8 cellular contexts compared by ENCODE assay signal in the genomic region with DNA sequence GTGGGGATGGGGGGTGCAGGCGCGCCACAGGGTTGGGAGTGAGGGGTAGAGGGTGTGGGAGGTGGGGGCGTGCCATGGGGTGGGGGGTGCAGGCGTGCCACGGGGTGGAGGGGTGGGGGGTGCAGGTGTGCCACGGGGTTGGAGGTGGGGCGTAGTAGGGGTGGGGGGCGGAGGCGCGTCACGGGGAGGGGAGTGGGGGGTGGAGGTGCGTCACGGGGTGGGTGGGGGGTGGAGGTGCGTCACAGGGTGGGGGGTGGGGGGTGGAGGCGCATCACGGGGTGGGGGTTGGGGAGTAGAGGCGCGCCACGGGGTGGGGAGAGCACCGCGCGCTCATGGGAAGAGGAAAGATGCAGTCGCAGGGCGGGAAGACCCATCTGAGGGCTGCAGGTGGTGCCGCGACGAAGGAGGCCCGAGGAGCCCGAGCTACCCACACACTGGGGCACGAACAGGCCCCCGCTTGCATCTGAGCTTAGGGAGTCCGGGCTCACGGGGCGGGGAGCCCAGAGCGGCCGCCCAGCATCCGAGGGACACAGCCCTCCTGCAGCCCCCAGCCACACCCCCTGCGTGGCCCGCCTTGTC. TPM values are rescaled to one million over a fixed set of nuclear protein-coding genes. Genes with fewer than 3 reads are reported as not detected.
DNase-seq lines count a peak whose midpoint lies in the region; ATAC-seq and TF ChIP-seq lines count a peak whose summit lies in the region.

No MANE protein-coding gene starts in this region.

- H3K9me2 ChIP-seq in OCI-LY7 (ENCODE audit: insufficient read depth, low read length), result no peaks in the 10 kb centered on the region

- BruUV-seq in OCI-LY7 (replicated peaks; lab: Mats Ljungman, UMichigan), result no TSS peak

- CTCF ChIA-PET in OCI-LY7 (lab: Charles Lee; ENCODE audit: unreplicated experiment), result no interaction called here

- no peak overlapping the region for H3K27ac ChIP-seq in OCI-LY7 (ENCODE audit: low read depth, low read length, poor library complexity, severe bottlenecking)

- no peaks in the 10 kb centered on the region for H3K36me3 ChIP-seq in OCI-LY7 (ENCODE audit: insufficient read depth, low read length)

- H3K4me2 ChIP-seq in OCI-LY7 (ENCODE audit: low read length), result peak overlapping the region; percentile 16; the same call in 1 of the 2 replicates

- H3K79me2 ChIP-seq in OCI-LY7 (ENCODE audit: insufficient read depth, low read depth, low read length), result no peaks in the 10 kb centered on the region

- H3K4me3 ChIP-seq in OCI-LY7 (ENCODE audit: low read depth, low read length, poor library complexity, severe bottlenecking), result no peak overlapping the region

- no peak for TF ChIP-seq CTCF in OCI-LY7 (conservative IDR thresholded peaks at IDR 0.05; ENCODE audit: low read length)

- peak; percentile 2 for ATAC-seq in sciatic nerve
- ATAC-seq in HG03025 (IDR thresholded peaks at IDR 0.05; ENCODE audit: low FRiP score, unreplicated experiment), result no peak

- no peaks in the 10 kb centered on the region for H3K9me3 ChIP-seq in OCI-LY7 (ENCODE audit: low read length)

- H3K4me1 ChIP-seq in OCI-LY7 (ENCODE audit: insufficient read depth, low read length, poor library complexity, severe bottlenecking), result peaks cover 45% of the 10 kb centered on the region

- DNase-seq in NCI-H2227 (lab: John Stamatoyannopoulos, UW; ENCODE audit: unreplicated experiment), result peak; percentile 54
- DNase-seq in NCI-H2227 treated with DMSO at 0.1 percent for 48 hours (lab: John Stamatoyannopoulos, UW), result no peak
- DNase-seq in OCI-LY7 (ENCODE audit: low spot score), result no peak
- DNase-seq in effector CD8-positive, alpha-beta T cell (lab: John Stamatoyannopoulos, UW), result peak; percentile 74
- DNase-seq in sciatic nerve (ENCODE audit: low spot score), result no peak
- no peak for DNase-seq in AG08395 (ENCODE audit: low spot score)
- DNase-seq in SHP77 treated with DMSO at 0.1 percent for 48 hours (lab: John Stamatoyannopoulos, UW), result no peak

- no peaks in the 10 kb centered on the region for H4K20me1 ChIP-seq in OCI-LY7 (ENCODE audit: insufficient read depth, low read length)

- POLR2A ChIA-PET in OCI-LY7 (lab: Charles Lee), result no interaction called here

- no peak overlapping the region for H2AFZ ChIP-seq in OCI-LY7 (ENCODE audit: low read length)

- intact Hi-C loops in OCI-LY7 (cut with micrococcal nuclease; ENCODE audit: unreplicated experiment), result no loop called here
- intact Hi-C loops in sciatic nerve (cut with DNase I), result no loop called here

RNA-seq across cellular contexts. Expression of a gene that starts 37.5 kb away (rescaled TPM):
- 2.8 and 3.5 TPM in 2 replicates for total RNA-seq in OCI-LY7 (2014; rRNA removed; shearing (Covaris generic))
- total RNA-seq in OCI-LY7 (2022), result 13.6 and 15.3 TPM in 2 replicates
- 148 TPM for total RNA-seq in sciatic nerve

Comparison
In these comparisons a context has a peak if more than half of its experiments do, and no peak if none do; other contexts are left out.
1. DNase-seq: peak in NCI-H2227 (single experiment) and effector CD8-positive, alpha-beta T cell (single experiment); none in NCI-H2227 treated with DMSO at 0.1 percent for 48 hours (single experiment), OCI-LY7 (single experiment), sciatic nerve (single experiment), AG08395 (single experiment) and SHP77 treated with DMSO at 0.1 percent for 48 hours (single experiment).